In genomic region chr12:80847575-80847974, GRCh38 we compare ENCODE assay signal across 15 cellular contexts.
DNase-seq lines count a peak whose midpoint lies in the region; ATAC-seq and TF ChIP-seq lines count a peak whose summit lies in the region.
"Had no signal": no experiment of that assay in that cellular context is flagged by ENCODE, and none has a peak within 500 bp of the region (broad histone marks: within the 10 kb centered on the region; RNA-seq: fewer than 3 reads in every experiment).

No MANE protein-coding gene starts in this region.

- H3K4me3 Mint-ChIP-seq in glutamatergic neuron (ENCODE audit: unreplicated experiment): no peak overlapping the region
- H3K4me3 Mint-ChIP-seq in CD8-positive, alpha-beta T cell: no peak overlapping the region
- H3K4me3 Mint-ChIP-seq: CD14-positive monocyte had no signal

- POLR2A ChIA-PET in CD8-positive, alpha-beta T cell (lab: Charles Lee): no interaction called here

- no peaks in the 10 kb centered on the region for H3K36me3 Mint-ChIP-seq in glutamatergic neuron (ENCODE audit: unreplicated experiment)
- H3K36me3 Mint-ChIP-seq in CD8-positive, alpha-beta T cell: no peaks in the 10 kb centered on the region

- H3K4me1 ChIP-seq in CD8-positive, alpha-beta T cell (ENCODE audit: insufficient read depth, low read length): no peaks in the 10 kb centered on the region
- H3K4me1 ChIP-seq: A549, SJCRH30 had no signal

- DNase-seq in NCI-H2081 (lab: John Stamatoyannopoulos, UW) (peak; percentile 17 to 63), NCI-H2081 treated with DMSO at 0.1 percent for 48 hours (lab: John Stamatoyannopoulos, UW) (no peak), NCI-H1930 (lab: John Stamatoyannopoulos, UW) (peak; percentile 68 to 72), NCI-H774 (lab: John Stamatoyannopoulos, UW) (peak; percentile 18), glutamatergic neuron (no peak), HUDEP-2 (lab: John Stamatoyannopoulos, UW; ENCODE audit: unreplicated experiment in 76 of 76) (no peak)
- no peak for DNase-seq in CD8-positive, alpha-beta T cell
- DNase-seq: H7, NCI-H1694 treated with DMSO at 0.1 percent for 48 hours, NCI-H526 treated with DMSO at 0.1 percent for 48 hours, PC-9, SJCRH30, T-helper 2 cell had no signal

- H3K9me3 ChIP-seq in CD8-positive, alpha-beta T cell (ENCODE audit: low read length): no peaks in the 10 kb centered on the region
- H3K9me3 ChIP-seq: A549, SJCRH30 had no signal

- no peak overlapping the region for H3K4me3 ChIP-seq in CD8-positive, alpha-beta T cell (ENCODE audit: low read depth, low read length)
- H3K4me3 ChIP-seq: A549, PC-9, SJCRH30 had no signal

- H3K9me3 Mint-ChIP-seq in glutamatergic neuron (ENCODE audit: unreplicated experiment): no peaks in the 10 kb centered on the region
- no peaks in the 10 kb centered on the region for H3K9me3 Mint-ChIP-seq in CD8-positive, alpha-beta T cell
- H3K9me3 Mint-ChIP-seq: CD14-positive monocyte had no signal

- H3K27me3 ChIP-seq in CD8-positive, alpha-beta T cell (ENCODE audit: insufficient read depth, low read length): no peaks in the 10 kb centered on the region
- H3K27me3 ChIP-seq: SJCRH30 had no signal

- no peak for ATAC-seq in CD8-positive, alpha-beta T cell
- ATAC-seq: A549 had no signal

- intact Hi-C loops in CD8-positive, alpha-beta T cell (cut with DNase I, micrococcal nuclease): no loop called here

- no peak overlapping the region for H3K27ac Mint-ChIP-seq in glutamatergic neuron (ENCODE audit: unreplicated experiment)
- H3K27ac Mint-ChIP-seq in CD8-positive, alpha-beta T cell: no peak overlapping the region

- no peak overlapping the region for H3K27ac ChIP-seq in CD8-positive, alpha-beta T cell (ENCODE audit: low read depth, low read length)
- H3K27ac ChIP-seq: A549, PC-9, SJCRH30 had no signal

- peaks cover 18% of the 10 kb centered on the region for H3K4me1 Mint-ChIP-seq in glutamatergic neuron (ENCODE audit: low read depth, unreplicated experiment)
- H3K4me1 Mint-ChIP-seq in CD8-positive, alpha-beta T cell (ENCODE audit: low read depth): no peaks in the 10 kb centered on the region
- H3K4me1 Mint-ChIP-seq: CD14-positive monocyte had no signal

- TF ChIP-seq CTCF in glutamatergic neuron (IDR thresholded peaks at IDR 0.05; ENCODE audit: partially characterized antibody, unreplicated experiment): no peak
- no peak for TF ChIP-seq CTCF in CD8-positive, alpha-beta T cell (IDR thresholded peaks at IDR 0.05)

- H3K27me3 Mint-ChIP-seq in glutamatergic neuron (ENCODE audit: unreplicated experiment): no peaks in the 10 kb centered on the region
- no peaks in the 10 kb centered on the region for H3K27me3 Mint-ChIP-seq in CD8-positive, alpha-beta T cell (ENCODE audit: low read depth)

- CTCF ChIA-PET in CD8-positive, alpha-beta T cell (lab: Charles Lee): no interaction called here

- H3K36me3 ChIP-seq in CD8-positive, alpha-beta T cell (ENCODE audit: insufficient read depth, low read length): no peaks in the 10 kb centered on the region

Comparison
In these comparisons a context has a peak if more than half of its experiments do, and no peak if none do; other contexts are left out.
1. DNase-seq: peak in NCI-H2081 (2 of 2), NCI-H1930 (2 of 2) and NCI-H774 (single experiment); none in NCI-H2081 treated with DMSO at 0.1 percent for 48 hours (single experiment), glutamatergic neuron (single experiment), CD8-positive, alpha-beta T cell (0 of 7) and HUDEP-2 (0 of 76).